7 cellular contexts compared by ENCODE assay signal in the genomic region with DNA sequence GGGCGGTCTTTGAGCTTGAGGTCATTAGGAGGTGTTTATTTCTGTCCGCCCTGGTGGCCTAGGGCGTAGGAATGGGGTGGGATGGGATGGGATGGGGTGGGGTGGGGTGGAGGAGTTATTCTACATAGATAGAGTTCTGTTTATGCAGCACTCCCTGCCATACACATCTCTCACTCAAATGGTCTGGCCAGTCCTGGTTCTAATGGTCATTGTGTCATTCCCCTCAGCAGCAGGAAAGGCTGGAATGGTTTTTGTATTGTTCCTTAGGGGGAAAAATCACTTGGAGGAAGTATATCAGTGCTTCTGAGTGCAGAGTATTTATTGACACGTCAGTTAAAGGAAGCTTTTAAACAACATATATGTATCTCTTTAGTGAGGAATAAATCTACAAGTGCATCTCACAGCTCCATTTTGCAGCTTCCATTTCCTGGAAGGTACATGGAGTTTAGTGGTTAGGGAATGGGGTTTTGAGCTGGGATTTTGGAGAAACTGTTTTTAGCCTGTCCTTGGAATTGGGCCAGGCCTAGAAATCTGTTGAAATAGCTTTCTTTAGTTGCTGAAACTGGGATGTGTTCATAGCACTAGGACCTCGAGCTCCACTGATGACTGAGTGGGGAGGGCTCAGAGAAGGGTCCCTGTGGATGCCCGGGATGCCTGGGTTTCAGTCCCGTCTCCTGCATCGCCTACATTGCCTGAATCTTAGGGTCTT. TPM values are rescaled to one million over a fixed set of nuclear protein-coding genes. Genes with fewer than 3 reads are reported as not detected.
DNase-seq lines count a peak whose midpoint lies in the region; FAIRE-seq and TF ChIP-seq lines count a peak whose summit lies in the region.

No MANE protein-coding gene starts in this region.

- peaks cover 93% of the 10 kb centered on the region for H3K4me1 Mint-ChIP-seq in astrocyte (ENCODE audit: low read depth, unreplicated experiment)

- no peaks in the 10 kb centered on the region for H3K9me3 ChIP-seq in Loucy (ENCODE audit: insufficient read depth, low read depth, low read length)
- no peaks in the 10 kb centered on the region for H3K9me3 ChIP-seq in astrocyte (ENCODE audit: insufficient read depth, low read depth, low read length)
- no peaks in the 10 kb centered on the region for H3K9me3 ChIP-seq in keratinocyte (ENCODE audit: control insufficient read depth, low read depth, low read length)
- H3K9me3 ChIP-seq in stomach smooth muscle (ENCODE audit: control insufficient read depth in 2 of 2, low read length in 2 of 2), result no peaks in the 10 kb centered on the region

- H3K4me2 ChIP-seq in Loucy (ENCODE audit: low read depth, low read length, poor library complexity, severe bottlenecking) (peak overlapping the region; percentile 54), astrocyte (ENCODE audit: low read length) (peak overlapping the region; percentile 70), keratinocyte (ENCODE audit: control insufficient read depth, extremely low read depth, insufficient read depth, low read depth, low read length) (peak overlapping the region; percentile 17)

- H3K27me3 ChIP-seq in Loucy (ENCODE audit: insufficient read depth, low read length, poor library complexity, severe bottlenecking), result no peaks in the 10 kb centered on the region
- no peaks in the 10 kb centered on the region for H3K27me3 ChIP-seq in astrocyte (ENCODE audit: insufficient read depth, low read length)
- no peaks in the 10 kb centered on the region for H3K27me3 ChIP-seq in keratinocyte (ENCODE audit: control insufficient read depth, extremely low read depth, insufficient read depth, low read length)
- no peaks in the 10 kb centered on the region for H3K27me3 ChIP-seq in stomach smooth muscle (ENCODE audit: control insufficient read depth in 1 of 2, insufficient read depth in 2 of 2, low read length in 2 of 2)

- H4K20me1 ChIP-seq in Loucy (ENCODE audit: insufficient read depth, low read length, poor library complexity, severe bottlenecking) (peaks cover 33% of the 10 kb centered on the region), astrocyte (ENCODE audit: insufficient read depth, low read length) (peaks cover 91% of the 10 kb centered on the region), keratinocyte (ENCODE audit: control insufficient read depth, extremely low read depth, insufficient read depth, low read length) (peaks cover 39% of the 10 kb centered on the region)

- H3K4me3 ChIP-seq in Loucy (ENCODE audit: low read length, poor library complexity, severe bottlenecking) (no peak overlapping the region), astrocyte (ENCODE audit: insufficient read depth, low read depth, low read length) (no peak overlapping the region), keratinocyte (ENCODE audit: control insufficient read depth in 2 of 3, extremely low read depth in 1 of 3, insufficient read depth in 2 of 3, low read depth in 1 of 3, low read length in 3 of 3) (peak overlapping the region in 1 of 3 experiments; percentile 7), stomach smooth muscle (ENCODE audit: low read length in 2 of 2) (peak overlapping the region in 1 of 2 donors; percentile 47)

- H3K36me3 Mint-ChIP-seq in astrocyte (ENCODE audit: low read depth, unreplicated experiment), result peaks cover 3% of the 10 kb centered on the region

- FAIRE-seq in astrocyte (lab: Jason Lieb, UNC), result no peak
- FAIRE-seq in keratinocyte (lab: Jason Lieb, UNC), result no peak

- H3K27me3 Mint-ChIP-seq in astrocyte (ENCODE audit: low read depth, unreplicated experiment), result no peaks in the 10 kb centered on the region

- H3K27ac ChIP-seq in astrocyte (ENCODE audit: low read depth, low read length) (peak overlapping the region; percentile 64), keratinocyte (ENCODE audit: control insufficient read depth, insufficient read depth, low read length) (peak overlapping the region; percentile 84), stomach smooth muscle (ENCODE audit: low read length) (peak overlapping the region; percentile 49)

- peak overlapping the region; percentile 24 for H3K4me3 Mint-ChIP-seq in astrocyte (ENCODE audit: unreplicated experiment)

- peaks cover 10% of the 10 kb centered on the region for H3K9me1 ChIP-seq in keratinocyte (ENCODE audit: control insufficient read depth, extremely low read depth, insufficient read depth, low read length)

- no peak overlapping the region for H2AFZ ChIP-seq in Loucy (ENCODE audit: low read length)
- H2AFZ ChIP-seq in astrocyte (ENCODE audit: low read depth, low read length), result no peak overlapping the region
- no peak overlapping the region for H2AFZ ChIP-seq in keratinocyte (ENCODE audit: control insufficient read depth, low read length)

- dilution Hi-C loops in keratinocyte (cut with MboI; ENCODE audit: extremely low pct_ligation_motif_present, low sequenced_read_pairs), result no loop called here

- no peaks in the 10 kb centered on the region for H3K9me2 ChIP-seq in Loucy (replicated peaks; ENCODE audit: low read depth, low read length)

- H3K36me3 ChIP-seq in Loucy (ENCODE audit: insufficient read depth, low read length) (no peaks in the 10 kb centered on the region), astrocyte (ENCODE audit: insufficient read depth, low read length) (peaks cover 2% of the 10 kb centered on the region), keratinocyte (ENCODE audit: control insufficient read depth in 2 of 2, extremely low read depth in 1 of 2, insufficient read depth in 2 of 2, low read length in 2 of 2) (peaks cover 8 to 15% of the 10 kb centered on the region in 2 experiments), stomach smooth muscle (ENCODE audit: control insufficient read depth in 2 of 2, insufficient read depth in 2 of 2, low read length in 2 of 2) (no peaks in the 10 kb centered on the region)

- H3K9ac ChIP-seq in Loucy (ENCODE audit: low read depth, low read length, poor library complexity, severe bottlenecking) (peak overlapping the region; percentile 45), astrocyte (ENCODE audit: low read length) (peak overlapping the region; percentile 57), keratinocyte (ENCODE audit: control insufficient read depth, extremely low read depth, insufficient read depth, low read length) (peak overlapping the region; percentile 49), stomach smooth muscle (ENCODE audit: low read length in 2 of 2) (peak overlapping the region in 1 of 2 donors; percentile 29)

- H3K9me3 Mint-ChIP-seq in astrocyte (ENCODE audit: unreplicated experiment), result no peaks in the 10 kb centered on the region

- H3K79me2 ChIP-seq in Loucy (ENCODE audit: insufficient read depth, low read length) (peaks cover 97% of the 10 kb centered on the region), astrocyte (ENCODE audit: insufficient read depth, low read length) (peaks cover 100% of the 10 kb centered on the region), keratinocyte (ENCODE audit: control insufficient read depth, insufficient read depth, low read length) (peaks cover 99% of the 10 kb centered on the region)

- DNase-seq in astrocyte (ENCODE audit: low read depth) (no peak), keratinocyte (ENCODE audit: low read depth, low spot score) (no peak), DMS53 treated with DMSO at 0.1 percent for 48 hours (lab: John Stamatoyannopoulos, UW; ENCODE audit: unreplicated experiment) (no peak), medulla oblongata (ENCODE audit: extremely low spot score) (no peak), NCI-H2081 treated with DMSO at 0.1 percent for 48 hours (lab: John Stamatoyannopoulos, UW) (no peak)

- no peaks in the 10 kb centered on the region for H3F3A ChIP-seq in Loucy (ENCODE audit: low read depth)

- peaks cover 89% of the 10 kb centered on the region for H3K4me1 ChIP-seq in Loucy (ENCODE audit: insufficient read depth, low read length, poor library complexity, severe bottlenecking)
- H3K4me1 ChIP-seq in astrocyte (ENCODE audit: insufficient read depth, low read length), result peaks cover 85% of the 10 kb centered on the region
- peaks cover 99% of the 10 kb centered on the region for H3K4me1 ChIP-seq in keratinocyte (ENCODE audit: control insufficient read depth, extremely low read depth, insufficient read depth, low read length)
- peaks cover 80% of the 10 kb centered on the region for H3K4me1 ChIP-seq in stomach smooth muscle (ENCODE audit: control insufficient read depth, insufficient read depth, low read length)

- peak overlapping the region; percentile 83 for H3K27ac Mint-ChIP-seq in astrocyte (ENCODE audit: unreplicated experiment)

- TF ChIP-seq CTCF in Loucy (conservative IDR thresholded peaks at IDR 0.05; ENCODE audit: low read length) (no peak), astrocyte (IDR thresholded peaks at IDR 0.05; ENCODE audit: insufficient read depth, low read depth, low read length) (no peak), keratinocyte (optimal IDR thresholded peaks at IDR 0.05 in 1 of 3, IDR thresholded peaks at IDR 0.05 in 1 of 3, conservative IDR thresholded peaks at IDR 0.05 in 1 of 3; ENCODE audit: extremely low read depth in 1 of 3, insufficient read depth in 2 of 3, low read length in 3 of 3) (no peak)

RNA-seq across cellular contexts. Expression of a gene that starts 8.3 kb away (rescaled TPM):
- 134 and 140 TPM in 2 replicates for total RNA-seq in astrocyte
- 71.1 to 191 TPM (median 87.0 TPM) in 3 replicates for polyA plus RNA-seq in keratinocyte
- 24.8 TPM for polyA plus RNA-seq in keratinocyte (2011; ENCODE audit: low read depth)
- polyA plus RNA-seq in keratinocyte (2011; cell fraction: cytosol; rRNA removed), result 64.9 and 73.6 TPM in 2 replicates
- 286 and 296 TPM in 2 replicates for polyA plus RNA-seq in keratinocyte (2011; cell fraction: nucleus; rRNA removed)
- 89.0 and 143 TPM in 2 replicates for polyA plus RNA-seq in keratinocyte (2012; ENCODE audit: low replicate concordance)
- 94.5 to 356 TPM (median 124 TPM) in 3 replicates for polyA minus RNA-seq in keratinocyte
- polyA minus RNA-seq in keratinocyte (2011; cell fraction: cytosol; rRNA and poly(A)+ RNA removed), result 73.1 TPM
- polyA minus RNA-seq in keratinocyte (2011; cell fraction: nucleus; rRNA and poly(A)+ RNA removed), result 118 and 190 TPM in 2 replicates

RNA-seq across cellular contexts. Expression of a gene that starts 54.1 kb away (rescaled TPM):
- 24.3 and 29.9 TPM in 2 replicates for total RNA-seq in astrocyte
- polyA plus RNA-seq in keratinocyte, result 50.2 to 71.6 TPM (median 53.3 TPM) in 3 replicates
- polyA plus RNA-seq in keratinocyte (2011; ENCODE audit: low read depth), result 28.2 TPM
- polyA plus RNA-seq in keratinocyte (2011; cell fraction: cytosol; rRNA removed), result 40.1 and 45.4 TPM in 2 replicates
- 39.3 and 51.0 TPM in 2 replicates for polyA plus RNA-seq in keratinocyte (2011; cell fraction: nucleus; rRNA removed)
- 36.5 and 39.4 TPM in 2 replicates for polyA plus RNA-seq in keratinocyte (2012; ENCODE audit: low replicate concordance)
- 7.6 to 27.0 TPM (median 20.6 TPM) in 3 replicates for polyA minus RNA-seq in keratinocyte
- polyA minus RNA-seq in keratinocyte (2011; cell fraction: cytosol; rRNA and poly(A)+ RNA removed), result 16.5 TPM
- 11.3 and 24.3 TPM in 2 replicates for polyA minus RNA-seq in keratinocyte (2011; cell fraction: nucleus; rRNA and poly(A)+ RNA removed)

Comparison
In these comparisons a context has a peak if more than half of its experiments do, and no peak if none do; other contexts are left out.
1. H3K4me2 ChIP-seq: peak in every context shown above with its lines; median percentile 70 in astrocyte; 54 in Loucy; 17 in keratinocyte.